ENCODE assay signal across 1 cellular context in genomic region chr1:924619-925323, GRCh38.
TF ChIP-seq lines count a peak whose summit lies in the region.

No MANE protein-coding gene starts in this region.

TF ChIP-seq in PFSK-1, 5 proteins besides CTCF, POLR2A, EP300 and RAD21 (continued from another document):
- TF ChIP-seq REST (IDR thresholded peaks at IDR 0.05; ENCODE audit: insufficient read depth in 1 of 2, low read depth in 2 of 2, low read length in 2 of 2) (no peak), POLR2AphosphoS5 (IDR thresholded peaks at IDR 0.05; ENCODE audit: low read depth, low read length) (peak; percentile 20; the same call in 1 of the 2 replicates), SIN3A (IDR thresholded peaks at IDR 0.05; ENCODE audit: borderline replicate concordance, insufficient read depth, low read length) (no peak), TAF1 (IDR thresholded peaks at IDR 0.05; ENCODE audit: borderline replicate concordance, insufficient read depth, low read length) (peak; percentile 39; the same call in 1 of the 2 replicates)
